Comparison of ENCODE assay signal across 20 cellular contexts in genomic region chr16:10876305-10876704, GRCh38. TPM values are rescaled to one million over a fixed set of nuclear protein-coding genes. Genes with fewer than 3 reads are reported as not detected.
DNase-seq lines count a peak whose midpoint lies in the region; ATAC-seq and TF ChIP-seq lines count a peak whose summit lies in the region.
"Had no signal": no experiment of that assay in that cellular context is flagged by ENCODE, and none has a peak within 500 bp of the region (broad histone marks: within the 10 kb centered on the region; RNA-seq: fewer than 3 reads in every experiment).

No MANE protein-coding gene starts in this region.

- no peak for TF ChIP-seq POLR2A in tibial nerve (IDR thresholded peaks at IDR 0.05)

- no peak overlapping the region for H2AFZ ChIP-seq in OCI-LY3 (ENCODE audit: low read depth, low read length)
- H2AFZ ChIP-seq: hepatocyte had no signal

- no peak for DNase-seq in activated T-cell treated with anti-CD3 and anti-CD28 coated beads, Interleukin-2, amount 50 U/mL, for 4 hours
- no peak for DNase-seq in activated T-cell treated with anti-CD3 and anti-CD28 coated beads, Interleukin-2, amount 50 U/mL, for 48 hours
- DNase-seq in activated naive CD8-positive, alpha-beta T cell treated with anti-CD3 and anti-CD28 coated beads, Interleukin-2, amount 50 U/mL, for 24 hours = no peak
- no peak for DNase-seq in tibial nerve (ENCODE audit: low spot score in 2 of 2)
- no peak for DNase-seq in SIG-M5 treated with dmso at 0.1 percent for 504 hours (lab: John Stamatoyannopoulos, UW; ENCODE audit: unreplicated experiment)
- no peak for DNase-seq in HuH-7 (ENCODE audit: low spot score)
- DNase-seq: COR-L47; effector CD4-positive, alpha-beta T cell; kidney glomerular epithelial cell; NCI-H1417; occipital lobe had no signal

- TF ChIP-seq CTCF in OCI-LY3 (IDR thresholded peaks at IDR 0.05; ENCODE audit: low read depth, low read length) (no peak), tibial nerve (IDR thresholded peaks at IDR 0.05) (peak in 1 of 5 experiments; percentile 3)

- no peak for TF ChIP-seq EP300 in tibial nerve (IDR thresholded peaks at IDR 0.05)

- H3K27ac ChIP-seq in OCI-LY3 (ENCODE audit: low read length) = peak overlapping the region; percentile 95
- peak overlapping the region in 3 of 4 donors; percentile 22 to 48 (median 43) for H3K27ac ChIP-seq in tibial nerve
- H3K27ac ChIP-seq: hepatocyte had no signal

- H3K27me3 ChIP-seq in OCI-LY3 (ENCODE audit: low read depth, low read length) = no peaks in the 10 kb centered on the region
- peaks cover 0 to 8% of the 10 kb centered on the region in 2 donors for H3K27me3 ChIP-seq in tibial nerve
- H3K27me3 ChIP-seq: breast epithelium had no signal

- ATAC-seq in activated T-cell treated with anti-CD3 and anti-CD28 coated beads, Interleukin-2, amount 50 U/mL, for 4 hours = no peak
- ATAC-seq in activated naive CD8-positive, alpha-beta T cell treated with anti-CD3 and anti-CD28 coated beads, Interleukin-2, amount 50 U/mL, for 24 hours = no peak
- no peak for ATAC-seq in GM21576 (IDR thresholded peaks at IDR 0.05; ENCODE audit: unreplicated experiment)

- H3K4me1 ChIP-seq in OCI-LY3 (ENCODE audit: low read length) = peaks cover 69% of the 10 kb centered on the region
- H3K4me1 ChIP-seq in tibial nerve = peaks cover 0 to 31% (median 23%) of the 10 kb centered on the region in 4 donors
- H3K4me1 ChIP-seq: breast epithelium had no signal

- peaks cover 32% of the 10 kb centered on the region for H4K20me1 ChIP-seq in OCI-LY3 (ENCODE audit: insufficient read depth, low read length)

- H3K27ac Mint-ChIP-seq in activated naive CD8-positive, alpha-beta T cell treated with anti-CD3 and anti-CD28 coated beads, Interleukin-2, amount 50 U/mL, for 24 hours = peak overlapping the region; percentile 49
- H3K27ac Mint-ChIP-seq: mesothelial cell of epicardium had no signal

- H3K4me1 Mint-ChIP-seq in activated T-cell treated with anti-CD3 and anti-CD28 coated beads, Interleukin-2, amount 50 U/mL, for 4 hours (ENCODE audit: low read depth) = peaks cover 73% of the 10 kb centered on the region
- peaks cover 75% of the 10 kb centered on the region for H3K4me1 Mint-ChIP-seq in activated naive CD8-positive, alpha-beta T cell treated with anti-CD3 and anti-CD28 coated beads, Interleukin-2, amount 50 U/mL, for 24 hours
- H3K4me1 Mint-ChIP-seq: mesothelial cell of epicardium had no signal

- H3K4me3 Mint-ChIP-seq in activated T-cell treated with anti-CD3 and anti-CD28 coated beads, Interleukin-2, amount 50 U/mL, for 4 hours = peak overlapping the region; percentile 90
- H3K4me3 Mint-ChIP-seq in activated naive CD8-positive, alpha-beta T cell treated with anti-CD3 and anti-CD28 coated beads, Interleukin-2, amount 50 U/mL, for 24 hours = peak overlapping the region; percentile 84
- H3K4me3 Mint-ChIP-seq: activated naive CD4-positive, alpha-beta T cell treated with anti-CD3 and anti-CD28 coated beads for 36 hours; mesothelial cell of epicardium had no signal

- H3K9me3 Mint-ChIP-seq in activated T-cell treated with anti-CD3 and anti-CD28 coated beads, Interleukin-2, amount 50 U/mL, for 4 hours = no peaks in the 10 kb centered on the region
- H3K9me3 Mint-ChIP-seq in activated naive CD8-positive, alpha-beta T cell treated with anti-CD3 and anti-CD28 coated beads, Interleukin-2, amount 50 U/mL, for 24 hours = no peaks in the 10 kb centered on the region
- H3K9me3 Mint-ChIP-seq: activated naive CD4-positive, alpha-beta T cell treated with anti-CD3 and anti-CD28 coated beads for 36 hours; mesothelial cell of epicardium had no signal

- peak overlapping the region; percentile 85 for H3K9ac ChIP-seq in OCI-LY3 (ENCODE audit: low read length)

- peak overlapping the region; percentile 87 for H3K4me2 ChIP-seq in OCI-LY3 (ENCODE audit: low read length)
- H3K4me2 ChIP-seq: hepatocyte had no signal

- H3K27me3 Mint-ChIP-seq in activated T-cell treated with anti-CD3 and anti-CD28 coated beads, Interleukin-2, amount 50 U/mL, for 4 hours (ENCODE audit: low read depth) = peaks cover 57% of the 10 kb centered on the region
- peaks cover 69% of the 10 kb centered on the region for H3K27me3 Mint-ChIP-seq in activated naive CD8-positive, alpha-beta T cell treated with anti-CD3 and anti-CD28 coated beads, Interleukin-2, amount 50 U/mL, for 24 hours

- H3K36me3 Mint-ChIP-seq in activated T-cell treated with anti-CD3 and anti-CD28 coated beads, Interleukin-2, amount 50 U/mL, for 4 hours (ENCODE audit: insufficient read depth) = no peaks in the 10 kb centered on the region
- H3K36me3 Mint-ChIP-seq in activated naive CD8-positive, alpha-beta T cell treated with anti-CD3 and anti-CD28 coated beads, Interleukin-2, amount 50 U/mL, for 24 hours (ENCODE audit: low read depth) = peaks cover 3% of the 10 kb centered on the region
- H3K36me3 Mint-ChIP-seq: mesothelial cell of epicardium had no signal

- peaks cover 42% of the 10 kb centered on the region for H3K36me3 ChIP-seq in OCI-LY3 (replicated peaks; ENCODE audit: low read depth, low read length)
- H3K36me3 ChIP-seq in tibial nerve = no peaks in the 10 kb centered on the region
- H3K36me3 ChIP-seq: breast epithelium, sigmoid colon, transverse colon had no signal

- H3K9me3 ChIP-seq in OCI-LY3 (ENCODE audit: insufficient read depth, low read length) (no peaks in the 10 kb centered on the region), tibial nerve (no peaks in the 10 kb centered on the region)
- H3K9me3 ChIP-seq: breast epithelium, sigmoid colon, transverse colon had no signal

- peaks cover 54% of the 10 kb centered on the region for H3K79me2 ChIP-seq in OCI-LY3 (ENCODE audit: low read length)
- H3K79me2 ChIP-seq: hepatocyte had no signal

- WGBS in tibial nerve, 2 donors = 86 to 90% methylated on average over 2 of the region's 2 CpGs

- peak overlapping the region; percentile 69 for H3K4me3 ChIP-seq in OCI-LY3 (ENCODE audit: low read length)
- H3K4me3 ChIP-seq in tibial nerve = no peak overlapping the region
- H3K4me3 ChIP-seq: hepatocyte, sigmoid colon had no signal

RNA-seq across cellular contexts. Expression of gene CIITA, which starts 0.7 kb away (rescaled TPM):
- 1 to 10 TPM; 2.4 to 3.6 (median 2.5) TPM for total RNA-seq in activated T-cell treated with anti-CD3 and anti-CD28 coated beads, Interleukin-2, amount 50 U/mL, for 4 hours
- 10 to 100 TPM in 3 of 4 donors, 1 to 10 TPM in 1; 7.5 to 38.7 (median 17.8) TPM for total RNA-seq in tibial nerve
- total RNA-seq: A673, hepatocyte had no signal

RNA-seq across cellular contexts. Expression of gene TVP23A, which starts 57.7 kb away (rescaled TPM):
- total RNA-seq in activated T-cell treated with anti-CD3 and anti-CD28 coated beads, Interleukin-2, amount 50 U/mL, for 4 hours = under 1 TPM in 2 of 3 donors, not detected in 1; 0.11 to 0.14 TPM
- 1 to 10 TPM in 1 of 4 donors, under 1 TPM in 2, not detected in 1; 0.20 to 3.1 (median 0.60) TPM for total RNA-seq in tibial nerve
- total RNA-seq: A673; activated naive CD4-positive, alpha-beta T cell treated with anti-CD3 and anti-CD28 coated beads for 36 hours had no signal
